Comparison of ENCODE assay signal across 8 cellular contexts in genomic region chr20:57390604-57391438, GRCh38. TPM values are rescaled to one million over a fixed set of nuclear protein-coding genes. Genes with fewer than 3 reads are reported as not detected.
A peak's percentile ranks its signal among the peaks of the same experiment; 100 is the strongest.
DNase-seq lines count a peak whose midpoint lies in the region; ATAC-seq and TF ChIP-seq lines count a peak whose summit lies in the region.

Gene RBM38, plus strand, starts transcription at chr20:57391396. Its CDS starts 186 bp downstream, at chr20:57391582.

- intact Hi-C loops in T-helper 2 cell treated with Interferon-gamma antibody and Interleukin-4, amounts not matched to agents 100 ng/mL and 5 ng/mL, for 36 hours (cut with micrococcal nuclease) = loop anchor here (1.0 to 5.0 kb wide), 6 partner anchors 40 to 998 kb away; partner anchors contain the start of genes AURKA, CSTF1, RAB22A and RAE1
- intact Hi-C loops in ascending aorta (cut with DNase I) = loop anchor here (2.0 to 10.0 kb wide), 4 partner anchors 68 to 304 kb away; no protein-coding TSS in a partner anchor

- TF ChIP-seq CTCF in DOHH2 (IDR thresholded peaks at IDR 0.05; ENCODE audit: low read depth, low read length, poor library complexity, severe bottlenecking) = no peak
- TF ChIP-seq CTCF in ascending aorta (IDR thresholded peaks at IDR 0.05) = no peak

- H4K20me1 ChIP-seq in DOHH2 (ENCODE audit: control insufficient read depth, insufficient read depth, low read depth, low read length) = peaks cover 23% of the 10 kb centered on the region

- H3K4me3 ChIP-seq in DOHH2 (ENCODE audit: low read length) = peak within 1 kb of the TSS; percentile 95
- peak within 1 kb of the TSS; percentile 79 to 83 for H3K4me3 ChIP-seq in ascending aorta

- H3K4me2 ChIP-seq in DOHH2 (ENCODE audit: low read length) = peak within 1 kb of the TSS; percentile 95

- peaks cover 48% of the 10 kb centered on the region for H3F3A ChIP-seq in DOHH2 (ENCODE audit: control insufficient read depth, insufficient read depth)

- H3K9me2 ChIP-seq in DOHH2 (replicated peaks; ENCODE audit: control insufficient read depth, low read length) = no peaks in the 10 kb centered on the region

- H3K79me2 ChIP-seq in DOHH2 (ENCODE audit: control insufficient read depth, low read length) = peaks cover 44% of the 10 kb centered on the region

- H3K36me3 ChIP-seq in DOHH2 (ENCODE audit: control insufficient read depth, low read length) (peaks cover 42% of the 10 kb centered on the region), ascending aorta (peaks cover 3 to 7% of the 10 kb centered on the region in 2 donors)

- DNase-seq in LHCN-M2 (ENCODE audit: low read depth) (peak; percentile 35), ascending aorta (ENCODE audit: low spot score in 2 of 2) (peak in 1 of 2 donors; percentile 67), hepatic stellate cell (ENCODE audit: low spot score) (peak; percentile 87), retina (peak; percentile 67)

- H3K27me3 ChIP-seq in DOHH2 (ENCODE audit: control insufficient read depth, low read length) (no peaks in the 10 kb centered on the region), ascending aorta (no peaks in the 10 kb centered on the region)

- H3K4me1 ChIP-seq in DOHH2 (ENCODE audit: control insufficient read depth, low read length) = peaks cover 65% of the 10 kb centered on the region
- H3K4me1 ChIP-seq in ascending aorta = peaks cover 3 to 42% of the 10 kb centered on the region in 2 donors

- peak; percentile 34 for ATAC-seq in GM21619 (IDR thresholded peaks at IDR 0.05; ENCODE audit: unreplicated experiment)
- no peak for ATAC-seq in GM18873 (IDR thresholded peaks at IDR 0.05; ENCODE audit: low FRiP score, unreplicated experiment)

- H3K9me3 ChIP-seq in DOHH2 (ENCODE audit: control insufficient read depth, insufficient read depth, low read length) = no peaks in the 10 kb centered on the region
- H3K9me3 ChIP-seq in ascending aorta = no peaks in the 10 kb centered on the region

- H3K27ac ChIP-seq in DOHH2 (ENCODE audit: low read depth, low read length) (peak within 1 kb of the TSS; percentile 96), ascending aorta (peak within 1 kb of the TSS; percentile 82 to 91)

RNA-seq across cellular contexts. Expression of gene RBM38, which starts in this region (rescaled TPM):
- total RNA-seq in LHCN-M2 (2014; rRNA removed) (7.4 and 8.6 TPM in 2 replicates), ascending aorta (24.6 TPM)
- 3.9 TPM for polyA plus RNA-seq in LHCN-M2 (2012)
- 88.5 and 89.9 TPM in 2 replicates for total RNA-seq in T-helper 2 cell treated with Interferon-gamma antibody and Interleukin-4, amounts not matched to agents 100 ng/mL and 5 ng/mL, for 36 hours
